In genomic region chr1:161180643-161181042, GRCh38 we compare ENCODE assay signal across 1 cellular context.
TF ChIP-seq lines count a peak whose summit lies in the region.

No MANE protein-coding gene starts in this region.

TF ChIP-seq in K562, 482 proteins besides CTCF, POLR2A, EP300 and RAD21:
- TF ChIP-seq CREB5 (CRISPR knock-in tag; IDR thresholded peaks at IDR 0.05), result no peak
- TF ChIP-seq RBM39 (optimal IDR thresholded peaks at IDR 0.05; ENCODE audit: low read depth, low read length), result no peak
TF ChIP-seq in K562: peak in this region for 0.
